19 cellular contexts compared by ENCODE assay signal in genomic region chr10:6119423-6119822, GRCh38. TPM values are rescaled to one million over a fixed set of nuclear protein-coding genes. Genes with fewer than 3 reads are reported as not detected.
DNase-seq lines count a peak whose midpoint lies in the region; ATAC-seq, FAIRE-seq and TF ChIP-seq lines count a peak whose summit lies in the region.
"Had no signal": no experiment of that assay in that cellular context is flagged by ENCODE, and none has a peak within 500 bp of the region (broad histone marks: within the 10 kb centered on the region; RNA-seq: fewer than 3 reads in every experiment).

No MANE protein-coding gene starts in this region.

- H3K36me3 Mint-ChIP-seq in GM23338 (ENCODE audit: low read depth): peaks cover 22% of the 10 kb centered on the region

- no TSS peak for BruUV-seq in K562 (replicated peaks; lab: Mats Ljungman, UMichigan)

- TF ChIP-seq EP300 in Ishikawa (IDR thresholded peaks at IDR 0.05; ENCODE audit: borderline replicate concordance): 0 out of 2 replicates have a peak, but pooled peaks have one; percentile 20
- no peak for TF ChIP-seq EP300 in K562 (IDR thresholded peaks at IDR 0.05; ENCODE audit: low read length)

- H3K9me3 Mint-ChIP-seq in GM23338: no peaks in the 10 kb centered on the region

- H3F3A ChIP-seq in GM23338 (replicated peaks; ENCODE audit: low read depth): no peaks in the 10 kb centered on the region

- H3K27ac Mint-ChIP-seq in GM23338: no peak overlapping the region

- H3K79me2 ChIP-seq in K562 (ENCODE audit: control insufficient read depth, insufficient read depth, low read length) (no peaks in the 10 kb centered on the region), GM23338 (replicated peaks; ENCODE audit: insufficient read depth) (no peaks in the 10 kb centered on the region)

- H3K4me1 ChIP-seq in K562 (replicated peaks in 1 of 2; ENCODE audit: control insufficient read depth in 2 of 2, insufficient read depth in 2 of 2, low read length in 2 of 2) (no peaks in the 10 kb centered on the region; a peak in 1 of 5 replicates), pancreas (no peaks in the 10 kb centered on the region), GM23338 (ENCODE audit: insufficient read depth) (no peaks in the 10 kb centered on the region; the same call in 1 of the 2 replicates)
- H3K4me1 ChIP-seq: Caco-2, HAP-1 had no signal

- peak; percentile 64 for DNase-seq in Caki2 (ENCODE audit: low read depth)
- no peak for DNase-seq in K562 (ENCODE audit: extremely low read depth in 1 of 4, low spot score in 3 of 4)
- DNase-seq in pancreas: no peak
- no peak for DNase-seq in GM23338 (ENCODE audit: low spot score)
- no peak for DNase-seq in activated CD8-positive, alpha-beta memory T cell treated with anti-CD3 and anti-CD28 coated beads, Interleukin-2, amount 50 U/mL, for 48 hours
- DNase-seq: activated CD4-positive, alpha-beta T cell treated with anti-CD3 and anti-CD28 coated beads for 4 hours; activated CD8-positive, alpha-beta memory T cell treated with anti-CD3 and anti-CD28 coated beads, Interleukin-2, amount 50 U/mL, for 4 hours; Caco-2; occipital lobe; right lobe of liver; stimulated activated CD4-positive, alpha-beta T cell treated with anti-CD3 and anti-CD28 coated beads, Interleukin-2, amount 100 ng/mL, for 24 hours had no signal

- FAIRE-seq in K562 (lab: Jason Lieb, UNC) (peak; percentile 48), pancreas (lab: Jason Lieb, UNC) (no peak)

- 16% methylated on average over 5 of the region's 5 CpGs for WGBS in K562 (ENCODE audit: insufficient coverage, low coverage, missing lambda C conversion rate)
- 27 to 34% methylated on average over 5 of the region's 5 CpGs for WGBS in pancreas, 2 donors

- TF ChIP-seq RAD21 in Ishikawa (IDR thresholded peaks at IDR 0.05; ENCODE audit: low read depth) (no peak), K562 (CRISPR knock-in tag; conservative IDR thresholded peaks at IDR 0.05 in 1 of 2, IDR thresholded peaks at IDR 0.05 in 1 of 2) (no peak)

- H3K4me1 Mint-ChIP-seq in GM23338: peaks cover 14% of the 10 kb centered on the region

- no peak overlapping the region for H3K9ac ChIP-seq in K562 (ENCODE audit: insufficient read depth in 1 of 2, low read depth in 2 of 2, low read length in 2 of 2)

- H2AFZ ChIP-seq in K562 (ENCODE audit: low read depth, low read length) (no peak overlapping the region), GM23338 (no peak overlapping the region)

- no peaks in the 10 kb centered on the region for H3K9me2 ChIP-seq in GM23338 (ENCODE audit: insufficient read depth)

- H3K27ac ChIP-seq in K562 (ENCODE audit: extremely low read depth, low read depth, low read length) (no peak overlapping the region), pancreas (no peak overlapping the region), GM23338 (ENCODE audit: low read depth) (no peak overlapping the region)
- H3K27ac ChIP-seq: esophagus muscularis mucosa, right lobe of liver had no signal

- H3K9me3 ChIP-seq in K562 (replicated peaks; ENCODE audit: control insufficient read depth, insufficient read depth, low read depth, low read length): no peaks in the 10 kb centered on the region
- H3K9me3 ChIP-seq in pancreas: no peaks in the 10 kb centered on the region
- H3K9me3 ChIP-seq: Caco-2, esophagus muscularis mucosa, HAP-1, Peyer's patch, right lobe of liver had no signal

- H3K27me3 ChIP-seq in K562 (ENCODE audit: control insufficient read depth in 2 of 2, insufficient read depth in 2 of 2, low read length in 2 of 2) (no peaks in the 10 kb centered on the region), pancreas (no peaks in the 10 kb centered on the region), GM23338 (ENCODE audit: insufficient read depth) (no peaks in the 10 kb centered on the region)
- H3K27me3 ChIP-seq: esophagus muscularis mucosa, Peyer's patch, right lobe of liver had no signal

- intact Hi-C loops in K562 (cut with micrococcal nuclease) (no loop called here), pancreas (cut with DNase I) (loop anchor here in 1 of 3 donors (10.0 kb wide), 1 partner anchor 285 kb away; no protein-coding TSS in a partner anchor)

- in situ Hi-C loops in Caki2 (cut with HindIII; ENCODE audit: low pct_unique_long_range_greater_than_20kb, low sequenced_read_pairs) (no loop called here), K562 (cut with MboI) (loop anchor here (25.0 kb wide), 1 partner anchor 543 kb away; no protein-coding TSS in a partner anchor)

- ATAC-seq in K562: no peak
- peak; percentile 46 to 74 (median 52) for ATAC-seq in pancreas
- no peak for ATAC-seq in GM23338
- ATAC-seq in HG03432 (IDR thresholded peaks at IDR 0.05; ENCODE audit: unreplicated experiment): no peak
- ATAC-seq: right lobe of liver, SK-N-SH treated with all-trans-retinoic acid at 6 μM for 48 hours had no signal

- peaks cover 7% of the 10 kb centered on the region for H3K27me3 Mint-ChIP-seq in GM23338 (ENCODE audit: insufficient read depth, low read depth, poor library complexity)

- H3K36me3 ChIP-seq in K562 (ENCODE audit: control insufficient read depth, insufficient read depth, low read length) (peaks cover 25% of the 10 kb centered on the region), pancreas (peaks cover 0 to 5% (median 4%) of the 10 kb centered on the region in 3 donors), GM23338 (ENCODE audit: insufficient read depth) (peaks cover 25% of the 10 kb centered on the region)

- CTCF ChIA-PET in K562 (lab: Yijun Ruan, JAX; ENCODE audit: low intra/inter-chr PET ratio): no interaction called here

- H3K9me1 ChIP-seq in K562 (ENCODE audit: control insufficient read depth, insufficient read depth, low read length): no peaks in the 10 kb centered on the region

- no peak for TF ChIP-seq CTCF in K562 (IDR thresholded peaks at IDR 0.05 in 2 of 3, conservative IDR thresholded peaks at IDR 0.05 in 1 of 3; ENCODE audit: insufficient read depth in 2 of 3, low read depth in 1 of 3, low read length in 3 of 3)
- no peak for TF ChIP-seq CTCF in pancreas (IDR thresholded peaks at IDR 0.05)
- no peak for TF ChIP-seq CTCF in GM23338 (conservative IDR thresholded peaks at IDR 0.05; ENCODE audit: low read depth in 2 of 2)

- no peak for TF ChIP-seq POLR2A in K562 (conservative IDR thresholded peaks at IDR 0.05)

- H4K20me1 ChIP-seq in K562 (replicated peaks; ENCODE audit: control insufficient read depth, insufficient read depth, low read length): 0 out of 2 replicates have a peak, but pooled peaks cover 3% of the 10 kb centered on the region
- no peaks in the 10 kb centered on the region; the same call in 1 of the 2 replicates for H4K20me1 ChIP-seq in GM23338 (replicated peaks; ENCODE audit: insufficient read depth)

- no peak overlapping the region for H3K4me3 Mint-ChIP-seq in GM23338

- H3K4me3 ChIP-seq in K562: no peak overlapping the region
- H3K4me3 ChIP-seq in pancreas: no peak overlapping the region
- no peak overlapping the region for H3K4me3 ChIP-seq in GM23338
- H3K4me3 ChIP-seq: esophagus muscularis mucosa, HAP-1, Peyer's patch, right lobe of liver had no signal

- H3K4me2 ChIP-seq in K562 (ENCODE audit: insufficient read depth, low read length) (no peak overlapping the region), GM23338 (no peak overlapping the region)

- POLR2A ChIA-PET in K562 (lab: Yijun Ruan, JAX): interaction anchor here (0.9 to 2.4 kb wide), 2 partner anchors 10 to 13 kb away, joined by 3 to 9 read pairs; no protein-coding TSS in a partner anchor

RNA-seq across cellular contexts. Expression of gene RBM17, which starts 30.6 kb away (rescaled TPM):
- 17.9 and 21.9 TPM in 2 replicates for total RNA-seq in Caki2 (2014; rRNA removed; shearing (Covaris generic); ENCODE audit: low replicate concordance)
- 96.3 and 236 TPM in 2 replicates for total RNA-seq in K562 (2011; cell fraction: chromatin; rRNA removed; ENCODE audit: low replicate concordance)
- total RNA-seq in K562 (2011; cell fraction: nucleolus; rRNA removed): 32.2 and 43.0 TPM in 2 replicates
- total RNA-seq in K562 (2011; cell fraction: nucleoplasm; rRNA removed): 66.7 and 73.8 TPM in 2 replicates
- total RNA-seq in K562 (2014; rRNA removed): 82.8 and 86.5 TPM in 2 replicates
- 124 and 148 TPM in 2 replicates for total RNA-seq in K562 (2014; rRNA removed; fragmentation: Illumina TruSeq; extraction: Trizol)
- total RNA-seq in K562 (2015; rRNA removed; fragmentation: Illumina TruSeq; extraction: Trizol): 123 and 125 TPM in 2 replicates
- 144 and 145 TPM in 2 replicates for total RNA-seq in K562 (2021)
- polyA plus RNA-seq in K562 (2011; rRNA removed): 51.7 and 53.2 TPM in 2 replicates
- polyA plus RNA-seq in K562 (2011; cell fraction: cytosol; rRNA removed): 15.8 and 25.6 TPM in 2 replicates
- 113 and 117 TPM in 2 replicates for polyA plus RNA-seq in K562 (2011; cell fraction: nucleus; rRNA removed)
- polyA plus RNA-seq in K562 (2012): 102 and 131 TPM in 2 replicates
- 194 and 217 TPM in 2 replicates for polyA plus RNA-seq in K562 (2014; fragmentation: Illumina TruSeq; extraction: Trizol)
- polyA plus RNA-seq in K562 (2014; fragmentation: Nextera tagmentation; extraction: Ambion mirVana): 10 to 100 TPM; 23.6 to 25.8 TPM
- 139 and 141 TPM in 2 replicates for polyA plus RNA-seq in K562 (2014; rRNA removed)
- 33.3 and 36.7 TPM in 2 replicates for polyA minus RNA-seq in K562 (2011; rRNA and poly(A)+ RNA removed)
- polyA minus RNA-seq in K562 (2011; cell fraction: cytosol; rRNA and poly(A)+ RNA removed): 27.6 and 31.4 TPM in 2 replicates
- polyA minus RNA-seq in K562 (2011; cell fraction: nucleus; rRNA and poly(A)+ RNA removed): 27.5 and 50.4 TPM in 2 replicates
- total RNA-seq in pancreas: 10 to 100 TPM; 31.0 to 52.7 (median 38.9) TPM
- polyA plus RNA-seq in pancreas: 100 to 1,000 TPM in 1 of 2 donors, 10 to 100 TPM in 1; 83.7 to 101 TPM
- total RNA-seq in GM23338 (2014; rRNA removed; shearing (Covaris generic)): 54.7 and 90.5 TPM in 2 replicates
- 257 and 281 TPM in 2 replicates for polyA plus RNA-seq in GM23338 (2016; fragmentation: Nextera tagmentation; extraction: Ambion mirVana)

RNA-seq across cellular contexts. Expression of gene IL2RA, which starts 57.3 kb away (rescaled TPM):
- total RNA-seq in Caki2 (2014; rRNA removed; shearing (Covaris generic); ENCODE audit: low replicate concordance): not detected in 2 replicates
- total RNA-seq in K562 (2011; cell fraction: chromatin; rRNA removed; ENCODE audit: low replicate concordance): not detected in 2 replicates
- total RNA-seq in K562 (2011; cell fraction: nucleolus; rRNA removed): not detected in 2 replicates
- not detected in 2 replicates for total RNA-seq in K562 (2011; cell fraction: nucleoplasm; rRNA removed)
- total RNA-seq in K562 (2014; rRNA removed) (not detected in 2 replicates), K562 (2014; rRNA removed; fragmentation: Illumina TruSeq; extraction: Trizol) (not detected in 2 replicates), K562 (2015; rRNA removed; fragmentation: Illumina TruSeq; extraction: Trizol) (not detected in 2 replicates), K562 (2021) (0.95 and 1.1 TPM in 2 replicates), pancreas (1 to 10 TPM in 1 of 6 donors, under 1 TPM in 4, not detected in 1; 0.12 to 1.1 (median 0.31) TPM)
- polyA plus RNA-seq in K562 (2011; rRNA removed) (not detected in 2 replicates), K562 (2014; fragmentation: Illumina TruSeq; extraction: Trizol) (not detected in 2 replicates), K562 (2014; fragmentation: Nextera tagmentation; extraction: Ambion mirVana) (not detected), K562 (2014; rRNA removed) (not detected in 2 replicates), pancreas (under 1 TPM in 1 of 2 donors, not detected in 1; 0.11 TPM), GM23338 (2016; fragmentation: Nextera tagmentation; extraction: Ambion mirVana) (not detected in 2 replicates)
- polyA plus RNA-seq in K562 (2011; cell fraction: cytosol; rRNA removed): not detected in 2 replicates
- polyA plus RNA-seq in K562 (2011; cell fraction: nucleus; rRNA removed): not detected in 2 replicates
- polyA plus RNA-seq in K562 (2012): 0.03 and 0.19 TPM in 2 replicates
- polyA minus RNA-seq in K562 (2011; rRNA and poly(A)+ RNA removed): not detected in 2 replicates
- not detected in 2 replicates for polyA minus RNA-seq in K562 (2011; cell fraction: cytosol; rRNA and poly(A)+ RNA removed)
- not detected in 2 replicates for polyA minus RNA-seq in K562 (2011; cell fraction: nucleus; rRNA and poly(A)+ RNA removed)
- not detected in 2 replicates for total RNA-seq in GM23338 (2014; rRNA removed; shearing (Covaris generic))
- total RNA-seq: Caco-2, HT1080, LHCN-M2, occipital lobe had no signal

Comparison
In these comparisons a context has a peak if more than half of its experiments do, and no peak if none do; other contexts are left out.
1. ATAC-seq: peak in pancreas (4 of 4); none in K562 (single experiment), GM23338 (single experiment) and HG03432 (single experiment).